ENCODE assay signal across 12 cellular contexts in genomic region chr14:60845523-60845922, GRCh38.
A peak's percentile ranks its signal among the peaks of the same experiment; 100 is the strongest.
DNase-seq lines count a peak whose midpoint lies in the region; ATAC-seq, FAIRE-seq and TF ChIP-seq lines count a peak whose summit lies in the region.
"Had no signal": no experiment of that assay in that cellular context is flagged by ENCODE, and none has a peak within 500 bp of the region (broad histone marks: within the 10 kb centered on the region; RNA-seq: fewer than 3 reads in every experiment).

No MANE protein-coding gene starts in this region.

- no peaks in the 10 kb centered on the region for H4K20me1 ChIP-seq in PC-9 (ENCODE audit: insufficient read depth)

- H3K27ac ChIP-seq in pancreas: no peak overlapping the region
- no peak overlapping the region for H3K27ac ChIP-seq in PC-9
- H3K27ac ChIP-seq: cardiac muscle cell had no signal

- H3F3A ChIP-seq in PC-9 (ENCODE audit: insufficient read depth, low read depth): 0 out of 2 replicates have a peak, but pooled peaks cover 4% of the 10 kb centered on the region

- CTCF ChIA-PET in activated naive CD4-positive, alpha-beta T cell treated with anti-CD3 and anti-CD28 coated beads, Interleukin-2, amount 10 ng/mL, durations not matched to agents 7 days and 5 days (lab: Charles Lee): no interaction called here
- CTCF ChIA-PET in Caco-2 (lab: Charles Lee) (no interaction called here), PC-9 (lab: Charles Lee) (no interaction called here)

- H3K4me1 ChIP-seq in pancreas: no peaks in the 10 kb centered on the region
- no peaks in the 10 kb centered on the region for H3K4me1 ChIP-seq in Caco-2
- H3K4me1 ChIP-seq in PC-9 (replicated peaks; ENCODE audit: insufficient read depth): no peaks in the 10 kb centered on the region

- no peak overlapping the region for H3K4me3 Mint-ChIP-seq in activated naive CD4-positive, alpha-beta T cell treated with anti-CD3 and anti-CD28 coated beads, Interleukin-2, amount 10 ng/mL, durations not matched to agents 7 days and 5 days
- no peak overlapping the region for H3K4me3 Mint-ChIP-seq in Caco-2 (ENCODE audit: unreplicated experiment)
- H3K4me3 Mint-ChIP-seq: activated CD8-positive, alpha-beta memory T cell treated with anti-CD3 and anti-CD28 coated beads, Interleukin-2, amount 10 ng/mL, durations not matched to agents 7 days and 5 days; neural crest cell had no signal

- no peaks in the 10 kb centered on the region for H3K27me3 Mint-ChIP-seq in activated naive CD4-positive, alpha-beta T cell treated with anti-CD3 and anti-CD28 coated beads, Interleukin-2, amount 10 ng/mL, durations not matched to agents 7 days and 5 days
- no peaks in the 10 kb centered on the region for H3K27me3 Mint-ChIP-seq in Caco-2 (ENCODE audit: insufficient read depth, unreplicated experiment)
- H3K27me3 Mint-ChIP-seq: activated CD8-positive, alpha-beta memory T cell treated with anti-CD3 and anti-CD28 coated beads, Interleukin-2, amount 10 ng/mL, durations not matched to agents 7 days and 5 days had no signal

- WGBS in pancreas, 2 donors: 53 to 89% methylated on average over 1 of the region's 1 CpG

- no peak for DNase-seq in pancreas
- DNase-seq in activated naive CD4-positive, alpha-beta T cell treated with anti-CD3 and anti-CD28 coated beads, Interleukin-2, amount 10 ng/mL, durations not matched to agents 7 days and 5 days: no peak
- DNase-seq in Caco-2: no peak
- no peak for DNase-seq in mesenteric fat pad (ENCODE audit: low spot score)
- DNase-seq in PC-9: no peak
- DNase-seq: activated CD8-positive, alpha-beta memory T cell treated with anti-CD3 and anti-CD28 coated beads, Interleukin-2, amount 10 ng/mL, durations not matched to agents 7 days and 5 days; head of caudate nucleus had no signal

- no peak overlapping the region for H3K27ac Mint-ChIP-seq in activated naive CD4-positive, alpha-beta T cell treated with anti-CD3 and anti-CD28 coated beads, Interleukin-2, amount 10 ng/mL, durations not matched to agents 7 days and 5 days
- no peak overlapping the region for H3K27ac Mint-ChIP-seq in Caco-2 (ENCODE audit: unreplicated experiment)
- H3K27ac Mint-ChIP-seq: activated CD8-positive, alpha-beta memory T cell treated with anti-CD3 and anti-CD28 coated beads, Interleukin-2, amount 10 ng/mL, durations not matched to agents 7 days and 5 days had no signal

- H3K9me3 ChIP-seq in pancreas: no peaks in the 10 kb centered on the region
- peaks cover 4% of the 10 kb centered on the region; the same call in 1 of the 2 replicates for H3K9me3 ChIP-seq in Caco-2
- H3K9me3 ChIP-seq in PC-9 (ENCODE audit: insufficient read depth, low read depth): peaks cover 23% of the 10 kb centered on the region

- ATAC-seq in GM19025 (IDR thresholded peaks at IDR 0.05; ENCODE audit: low read depth, unreplicated experiment) (peak; percentile 89), HG02678 (IDR thresholded peaks at IDR 0.05; ENCODE audit: unreplicated experiment) (peak; percentile 95), HG03571 (IDR thresholded peaks at IDR 0.05; ENCODE audit: unreplicated experiment) (peak; percentile 93), pancreas (no peak)
- ATAC-seq: activated CD8-positive, alpha-beta memory T cell treated with anti-CD3 and anti-CD28 coated beads, Interleukin-2, amount 10 ng/mL, durations not matched to agents 7 days and 5 days had no signal

- peaks cover 6% of the 10 kb centered on the region for H3K4me1 Mint-ChIP-seq in activated naive CD4-positive, alpha-beta T cell treated with anti-CD3 and anti-CD28 coated beads, Interleukin-2, amount 10 ng/mL, durations not matched to agents 7 days and 5 days
- H3K4me1 Mint-ChIP-seq in Caco-2 (ENCODE audit: low read depth, unreplicated experiment): no peaks in the 10 kb centered on the region
- H3K4me1 Mint-ChIP-seq: neural crest cell had no signal

- no peaks in the 10 kb centered on the region for H3K79me2 ChIP-seq in PC-9 (ENCODE audit: low read depth)

- BruUV-seq in Caco-2 (replicated peaks; lab: Mats Ljungman, UMichigan) (no TSS peak), PC-9 (replicated peaks; lab: Mats Ljungman, UMichigan) (no TSS peak)

- H3K9me2 ChIP-seq in PC-9 (ENCODE audit: insufficient read depth): no peaks in the 10 kb centered on the region

- H3K4me2 ChIP-seq in PC-9: no peak overlapping the region

- no peak overlapping the region for H3K4me3 ChIP-seq in pancreas
- no peak overlapping the region for H3K4me3 ChIP-seq in Caco-2 (ENCODE audit: low read depth, low read length)
- H3K4me3 ChIP-seq in PC-9: no peak overlapping the region
- H3K4me3 ChIP-seq: cardiac muscle cell had no signal

- no peaks in the 10 kb centered on the region for H3K36me3 ChIP-seq in pancreas
- no peaks in the 10 kb centered on the region for H3K36me3 ChIP-seq in Caco-2 (ENCODE audit: control insufficient read depth, insufficient read depth, low read length)
- H3K36me3 ChIP-seq in PC-9 (ENCODE audit: low read depth): peaks cover 20% of the 10 kb centered on the region; the same call in 1 of the 2 replicates
- H3K36me3 ChIP-seq: cardiac muscle cell had no signal

- POLR2A ChIA-PET in Caco-2 (lab: Charles Lee): no interaction called here
- POLR2A ChIA-PET in PC-9 (lab: Charles Lee; ENCODE audit: unreplicated experiment): no interaction called here

- H3K9me3 Mint-ChIP-seq in activated naive CD4-positive, alpha-beta T cell treated with anti-CD3 and anti-CD28 coated beads, Interleukin-2, amount 10 ng/mL, durations not matched to agents 7 days and 5 days: peaks cover 6% of the 10 kb centered on the region
- peaks cover 6% of the 10 kb centered on the region for H3K9me3 Mint-ChIP-seq in Caco-2 (ENCODE audit: unreplicated experiment)

- peaks cover 11% of the 10 kb centered on the region for H3K36me3 Mint-ChIP-seq in activated naive CD4-positive, alpha-beta T cell treated with anti-CD3 and anti-CD28 coated beads, Interleukin-2, amount 10 ng/mL, durations not matched to agents 7 days and 5 days
- H3K36me3 Mint-ChIP-seq in Caco-2 (ENCODE audit: insufficient read depth, unreplicated experiment): peaks cover 3% of the 10 kb centered on the region

- intact Hi-C loops in pancreas (cut with DNase I): no loop called here
- intact Hi-C loops in Caco-2 (cut with micrococcal nuclease; ENCODE audit: unreplicated experiment): no loop called here
- intact Hi-C loops in PC-9 (cut with micrococcal nuclease; ENCODE audit: unreplicated experiment): no loop called here

- H3K27me3 ChIP-seq in pancreas (no peaks in the 10 kb centered on the region), Caco-2 (replicated peaks; ENCODE audit: control insufficient read depth, insufficient read depth, low read length) (no peaks in the 10 kb centered on the region), PC-9 (ENCODE audit: insufficient read depth, low read depth) (no peaks in the 10 kb centered on the region)
- H3K27me3 ChIP-seq: cardiac muscle cell had no signal

- peak; percentile 29 for FAIRE-seq in pancreas (lab: Jason Lieb, UNC)

- TF ChIP-seq CTCF in pancreas (IDR thresholded peaks at IDR 0.05) (no peak), Caco-2 (IDR thresholded peaks at IDR 0.05; ENCODE audit: insufficient read depth in 1 of 2, low read depth in 1 of 2, low read length in 1 of 2, severe bottlenecking in 1 of 2, unreplicated experiment in 1 of 2) (no peak), PC-9 (conservative IDR thresholded peaks at IDR 0.05) (no peak)

- no peak overlapping the region for H2AFZ ChIP-seq in PC-9

Comparison
In these comparisons a context has a peak if more than half of its experiments do, and no peak if none do; other contexts are left out.
1. ATAC-seq: peak in GM19025 (single experiment), HG02678 (single experiment) and HG03571 (single experiment); none in pancreas (0 of 4).